In the genomic region with DNA sequence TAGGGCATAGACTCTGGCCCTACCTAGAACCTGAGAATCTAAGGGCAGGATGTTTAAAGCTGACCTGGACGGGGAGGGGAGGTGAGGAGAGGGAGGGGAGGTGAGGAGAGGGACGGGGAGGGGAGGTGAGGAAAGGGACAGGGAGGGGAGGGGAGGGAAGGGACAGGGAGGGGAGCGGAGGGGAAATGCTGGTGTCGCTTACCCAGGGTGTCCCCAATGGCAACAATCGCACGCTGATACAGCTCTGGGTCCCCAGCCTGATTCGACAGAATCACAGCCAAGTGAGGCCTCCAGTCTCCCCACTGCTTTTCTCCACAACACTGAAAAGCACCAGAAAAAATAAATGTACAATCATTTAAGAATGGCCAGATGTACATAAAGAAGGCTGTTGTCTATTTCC, we compare ENCODE assay signal across 29 cellular contexts. TPM values are rescaled to one million over a fixed set of nuclear protein-coding genes. Genes with fewer than 3 reads are reported as not detected.
"Had no signal": no experiment of that assay in that cellular context is flagged by ENCODE, and none has a peak within 500 bp of the region (broad histone marks: within the 10 kb centered on the region; RNA-seq: fewer than 3 reads in every experiment).

No MANE protein-coding gene starts in this region.

- DNase-seq: activated B cell treated with CpG ODN at 0.5 μM for 24 hours; activated CD4-positive, alpha-beta memory T cell treated with anti-CD3 and anti-CD28 coated beads, Interleukin-2, amount 10 ng/mL, durations not matched to agents 7 days and 5 days; activated CD4-positive, CD25-positive, alpha-beta regulatory T cell treated with anti-CD3 and anti-CD28 coated beads, Interleukin-2, amount 50 U/mL, for 72 hours; activated CD8-positive, alpha-beta memory T cell treated with anti-CD3 and anti-CD28 coated beads for 24 hours; activated CD8-positive, alpha-beta memory T cell treated with anti-CD3 and anti-CD28 coated beads, Interleukin-2, amount 10 ng/mL, durations not matched to agents 7 days and 5 days; activated CD8-positive, alpha-beta memory T cell treated with anti-CD3 and anti-CD28 coated beads, Interleukin-2, amount 50 U/mL, for 48 hours; activated effector memory CD4-positive, alpha-beta T cell treated with anti-CD3 and anti-CD28 coated beads, Interleukin-2, amount 50 U/mL, for 16 hours; activated gamma-delta T cell treated with Interleukin-2 at 50 U/mL for 16 hours; activated naive CD4-positive, alpha-beta T cell; activated naive CD4-positive, alpha-beta T cell treated with anti-CD3 and anti-CD28 coated beads, Interleukin-2, amount 50 U/mL, for 16 hours; activated T-cell treated with anti-CD3 and anti-CD28 coated beads, Interleukin-2, amount 50 U/mL, for 4 hours; aorta; central memory CD4-positive, alpha-beta T cell; T-cell; T-helper 17 cell had no signal

- H3K36me3 ChIP-seq: adrenal gland, brain microvascular endothelial cell, breast epithelium had no signal

- H3K27ac ChIP-seq: adrenal gland, body of pancreas, brain microvascular endothelial cell, breast epithelium had no signal

- H3K4me1 ChIP-seq: adrenal gland, body of pancreas, breast epithelium had no signal

- H3K4me1 Mint-ChIP-seq: activated B cell treated with CpG ODN at 0.5 μM for 24 hours; activated CD4-positive, alpha-beta memory T cell treated with anti-CD3 and anti-CD28 coated beads, Interleukin-2, amount 10 ng/mL, durations not matched to agents 7 days and 5 days; activated CD4-positive, alpha-beta T cell treated with anti-CD3 and anti-CD28 coated beads, Interleukin-2, amount 10 ng/mL, durations not matched to agents 7 days and 5 days; activated CD8-positive, alpha-beta memory T cell treated with anti-CD3 and anti-CD28 coated beads, Interleukin-2, amount 10 ng/mL, durations not matched to agents 7 days and 5 days; activated naive CD8-positive, alpha-beta T cell treated with anti-CD3 and anti-CD28 coated beads for 36 hours; activated T-helper 17 cell treated with anti-CD3 and anti-CD28 coated beads, Interleukin-2, amount 50 U/mL, for 72 hours; T-helper 17 cell had no signal

- H3K27me3 Mint-ChIP-seq: activated CD4-positive, alpha-beta memory T cell treated with anti-CD3 and anti-CD28 coated beads, Interleukin-2, amount 10 ng/mL, durations not matched to agents 7 days and 5 days; activated CD4-positive, alpha-beta T cell treated with anti-CD3 and anti-CD28 coated beads, Interleukin-2, amount 10 ng/mL, durations not matched to agents 7 days and 5 days; activated CD8-positive, alpha-beta memory T cell treated with anti-CD3 and anti-CD28 coated beads, Interleukin-2, amount 10 ng/mL, durations not matched to agents 7 days and 5 days had no signal

- H3K27ac Mint-ChIP-seq: activated B cell treated with CpG ODN at 0.5 μM for 24 hours; activated CD4-positive, alpha-beta memory T cell treated with anti-CD3 and anti-CD28 coated beads, Interleukin-2, amount 10 ng/mL, durations not matched to agents 7 days and 5 days; activated CD4-positive, alpha-beta T cell treated with anti-CD3 and anti-CD28 coated beads, Interleukin-2, amount 10 ng/mL, durations not matched to agents 7 days and 5 days; activated CD8-positive, alpha-beta memory T cell treated with anti-CD3 and anti-CD28 coated beads, Interleukin-2, amount 10 ng/mL, durations not matched to agents 7 days and 5 days; activated CD8-positive, alpha-beta T cell treated with anti-CD3 and anti-CD28 coated beads, Interleukin-2, amount 10 ng/mL, durations not matched to agents 7 days and 5 days; activated naive CD4-positive, alpha-beta T cell treated with anti-CD3 and anti-CD28 coated beads for 36 hours; activated naive CD4-positive, alpha-beta T cell treated with anti-CD3 and anti-CD28 coated beads, Interleukin-2, amount 50 U/mL, for 72 hours; activated naive CD8-positive, alpha-beta T cell treated with anti-CD3 and anti-CD28 coated beads for 36 hours; activated T-cell treated with anti-CD3 and anti-CD28 coated beads, Interleukin-2, amount 50 U/mL, for 72 hours; activated T-helper 1 cell treated with anti-CD3 and anti-CD28 coated beads, Interleukin-12 subunit alpha, Interleukin-12 subunit beta, Interleukin-2, Interleukin-4 antibody, amounts not matched to agents 30 ng/mL and 10 ng/mL and 1 ng/mL, durations not matched to agents 14 hours and 24 hours and 36 hours; activated T-helper 17 cell treated with anti-CD3 and anti-CD28 coated beads, Interleukin-2, amount 50 U/mL, for 72 hours; T-cell; T-helper 17 cell had no signal

- H3K27me3 ChIP-seq: adrenal gland, body of pancreas, brain microvascular endothelial cell, breast epithelium had no signal

- H3K9me3 Mint-ChIP-seq: activated B cell treated with CpG ODN at 0.5 μM for 24 hours; activated CD4-positive, alpha-beta memory T cell treated with anti-CD3 and anti-CD28 coated beads, Interleukin-2, amount 10 ng/mL, durations not matched to agents 7 days and 5 days; activated CD4-positive, alpha-beta T cell treated with anti-CD3 and anti-CD28 coated beads, Interleukin-2, amount 10 ng/mL, durations not matched to agents 7 days and 5 days; activated naive CD4-positive, alpha-beta T cell treated with anti-CD3 and anti-CD28 coated beads for 36 hours; activated naive CD4-positive, alpha-beta T cell treated with anti-CD3 and anti-CD28 coated beads, Interleukin-2, amount 50 U/mL, for 72 hours; activated naive CD8-positive, alpha-beta T cell treated with anti-CD3 and anti-CD28 coated beads for 36 hours; activated T-cell treated with anti-CD3 and anti-CD28 coated beads, Interleukin-2, amount 50 U/mL, for 4 hours; activated T-cell treated with anti-CD3 and anti-CD28 coated beads, Interleukin-2, amount 50 U/mL, for 72 hours; activated T-helper 1 cell treated with anti-CD3 and anti-CD28 coated beads, Interleukin-12 subunit alpha, Interleukin-12 subunit beta, Interleukin-2, Interleukin-4 antibody, amounts not matched to agents 30 ng/mL and 10 ng/mL and 1 ng/mL, durations not matched to agents 14 hours and 24 hours and 36 hours; activated T-helper 17 cell treated with anti-CD3 and anti-CD28 coated beads, Interleukin-2, amount 50 U/mL, for 72 hours; T-cell had no signal

- H3K4me3 Mint-ChIP-seq: activated B cell treated with CpG ODN at 0.5 μM for 24 hours; activated CD4-positive, alpha-beta memory T cell treated with anti-CD3 and anti-CD28 coated beads, Interleukin-2, amount 10 ng/mL, durations not matched to agents 7 days and 5 days; activated CD4-positive, alpha-beta T cell treated with anti-CD3 and anti-CD28 coated beads, Interleukin-2, amount 10 ng/mL, durations not matched to agents 7 days and 5 days; activated CD8-positive, alpha-beta memory T cell treated with anti-CD3 and anti-CD28 coated beads, Interleukin-2, amount 10 ng/mL, durations not matched to agents 7 days and 5 days; activated CD8-positive, alpha-beta T cell treated with anti-CD3 and anti-CD28 coated beads, Interleukin-2, amount 10 ng/mL, durations not matched to agents 7 days and 5 days; activated naive CD4-positive, alpha-beta T cell treated with anti-CD3 and anti-CD28 coated beads for 36 hours; activated naive CD8-positive, alpha-beta T cell treated with anti-CD3 and anti-CD28 coated beads for 36 hours; activated T-cell treated with anti-CD3 and anti-CD28 coated beads, Interleukin-2, amount 50 U/mL, for 4 hours; activated T-cell treated with anti-CD3 and anti-CD28 coated beads, Interleukin-2, amount 50 U/mL, for 72 hours; activated T-helper 1 cell treated with anti-CD3 and anti-CD28 coated beads, Interleukin-12 subunit alpha, Interleukin-12 subunit beta, Interleukin-2, Interleukin-4 antibody, amounts not matched to agents 30 ng/mL and 10 ng/mL and 1 ng/mL, durations not matched to agents 14 hours and 24 hours and 36 hours; activated T-helper 17 cell treated with anti-CD3 and anti-CD28 coated beads, Interleukin-2, amount 50 U/mL, for 72 hours; T-cell; T-helper 17 cell had no signal

- ATAC-seq: activated CD8-positive, alpha-beta memory T cell treated with anti-CD3 and anti-CD28 coated beads, Interleukin-2, amount 10 ng/mL, durations not matched to agents 7 days and 5 days; activated CD8-positive, alpha-beta T cell treated with anti-CD3 and anti-CD28 coated beads, Interleukin-2, amount 10 ng/mL, durations not matched to agents 7 days and 5 days; activated T-cell treated with anti-CD3 and anti-CD28 coated beads, Interleukin-2, amount 50 U/mL, for 4 hours; activated T-cell treated with anti-CD3 and anti-CD28 coated beads, Interleukin-2, amount 50 U/mL, for 72 hours; activated T-helper 17 cell treated with anti-CD3 and anti-CD28 coated beads, Interleukin-2, amount 50 U/mL, for 72 hours; T-cell had no signal

- H3K36me3 Mint-ChIP-seq: activated CD8-positive, alpha-beta memory T cell treated with anti-CD3 and anti-CD28 coated beads, Interleukin-2, amount 10 ng/mL, durations not matched to agents 7 days and 5 days; activated naive CD4-positive, alpha-beta T cell treated with anti-CD3 and anti-CD28 coated beads, Interleukin-2, amount 50 U/mL, for 72 hours; activated naive CD8-positive, alpha-beta T cell treated with anti-CD3 and anti-CD28 coated beads for 36 hours; T-cell had no signal

- H3K9me3 ChIP-seq: adrenal gland, body of pancreas, breast epithelium had no signal

- H3K4me3 ChIP-seq: adrenal gland, body of pancreas, breast epithelium had no signal

RNA-seq across cellular contexts. Expression of a gene that starts 22.2 kb away (rescaled TPM):
- total RNA-seq: activated B cell treated with CpG ODN at 0.5 μM for 24 hours; activated CD4-positive, alpha-beta memory T cell treated with anti-CD3 and anti-CD28 coated beads, Interleukin-2, amount 10 ng/mL, durations not matched to agents 7 days and 5 days; activated CD8-positive, alpha-beta T cell treated with anti-CD3 and anti-CD28 coated beads, Interleukin-2, amount 10 ng/mL, durations not matched to agents 7 days and 5 days; activated naive CD4-positive, alpha-beta T cell treated with anti-CD3 and anti-CD28 coated beads for 36 hours; activated naive CD4-positive, alpha-beta T cell treated with anti-CD3 and anti-CD28 coated beads, Interleukin-2, amount 50 U/mL, for 72 hours; activated naive CD8-positive, alpha-beta T cell treated with anti-CD3 and anti-CD28 coated beads for 36 hours; activated T-cell treated with anti-CD3 and anti-CD28 coated beads, Interleukin-2, amount 50 U/mL, for 4 hours; activated T-cell treated with anti-CD3 and anti-CD28 coated beads, Interleukin-2, amount 50 U/mL, for 72 hours; activated T-helper 1 cell treated with anti-CD3 and anti-CD28 coated beads, Interleukin-12 subunit alpha, Interleukin-12 subunit beta, Interleukin-2, Interleukin-4 antibody, amounts not matched to agents 30 ng/mL and 10 ng/mL and 1 ng/mL, durations not matched to agents 14 hours and 24 hours and 36 hours; activated T-helper 17 cell treated with anti-CD3 and anti-CD28 coated beads, Interleukin-2, amount 50 U/mL, for 72 hours; T-cell; T-helper 1 cell treated with Interleukin-12 subunit alpha and Interleukin-12 subunit beta and Interleukin-4 antibody, amounts not matched to agents 30 ng/mL and 1 ng/mL, for 36 hours; T-helper 17 cell; T-helper 2 cell treated with Interferon-gamma antibody and Interleukin-4, amounts not matched to agents 100 ng/mL and 5 ng/mL, for 36 hours had no signal
